1 cellular context compared by ENCODE assay signal in the genomic region with DNA sequence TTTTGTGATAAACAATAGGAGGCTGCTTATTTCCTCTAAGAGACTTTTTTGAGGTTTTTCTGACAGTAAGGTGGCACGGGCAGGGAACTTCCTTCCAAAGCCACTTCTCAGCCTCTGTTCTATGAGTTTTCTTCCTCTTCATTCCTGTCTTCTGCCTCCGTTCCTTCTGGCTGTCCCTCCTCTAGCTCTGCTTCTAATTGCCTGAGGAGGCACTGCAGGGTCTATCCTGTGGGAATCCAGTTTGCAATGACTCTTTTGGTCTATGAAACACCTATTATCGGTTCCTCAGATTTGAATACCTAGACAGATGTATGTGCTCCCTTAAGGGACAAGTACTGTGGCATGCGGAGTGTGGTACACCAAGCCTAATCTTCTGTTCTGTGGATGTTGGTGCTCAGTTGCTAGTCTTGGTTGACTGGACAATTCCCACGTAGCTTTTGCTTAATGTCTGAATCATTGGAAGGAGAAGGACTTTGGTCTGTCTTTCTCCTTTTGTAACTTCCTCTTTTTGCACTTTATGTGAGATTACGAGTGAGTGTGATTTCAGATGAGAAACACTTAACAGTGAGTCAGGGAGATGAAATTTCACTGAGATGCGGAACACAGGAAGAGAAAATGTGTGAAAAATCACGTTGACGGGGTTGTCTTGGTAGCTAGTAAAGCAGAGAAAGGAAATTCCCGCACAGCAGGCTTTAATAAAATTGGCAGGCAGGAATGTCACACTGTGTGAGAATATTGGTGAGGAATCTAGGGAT.
TF ChIP-seq lines count a peak whose summit lies in the region.

No MANE protein-coding gene starts in this region.

TF ChIP-seq in GM12878, 131 proteins besides CTCF, POLR2A, EP300 and RAD21 (continued from another document):
- 0 out of 2 replicates have a peak, but pooled peaks have one; percentile 14 for TF ChIP-seq JUND (IDR thresholded peaks at IDR 0.05; ENCODE audit: low read depth, low read length)
- TF ChIP-seq BACH1 (IDR thresholded peaks at IDR 0.05; ENCODE audit: borderline replicate concordance), result peak; percentile 52; the same call in 1 of the 2 replicates
- TF ChIP-seq IKZF2 (IDR thresholded peaks at IDR 0.05), result peak; percentile 95 to 96
- peak; percentile 58; the same call in 1 of the 3 replicates for TF ChIP-seq POU2F2 (IDR thresholded peaks at IDR 0.05; ENCODE audit: borderline replicate concordance, low read depth, low read length)
- no peak for TF ChIP-seq ELK1 (IDR thresholded peaks at IDR 0.05; ENCODE audit: low read depth, low read length)
- TF ChIP-seq MEF2B (IDR thresholded peaks at IDR 0.05; ENCODE audit: partially characterized antibody, poor library complexity, severe bottlenecking), result peak; percentile 90
- TF ChIP-seq, protein P1, sequence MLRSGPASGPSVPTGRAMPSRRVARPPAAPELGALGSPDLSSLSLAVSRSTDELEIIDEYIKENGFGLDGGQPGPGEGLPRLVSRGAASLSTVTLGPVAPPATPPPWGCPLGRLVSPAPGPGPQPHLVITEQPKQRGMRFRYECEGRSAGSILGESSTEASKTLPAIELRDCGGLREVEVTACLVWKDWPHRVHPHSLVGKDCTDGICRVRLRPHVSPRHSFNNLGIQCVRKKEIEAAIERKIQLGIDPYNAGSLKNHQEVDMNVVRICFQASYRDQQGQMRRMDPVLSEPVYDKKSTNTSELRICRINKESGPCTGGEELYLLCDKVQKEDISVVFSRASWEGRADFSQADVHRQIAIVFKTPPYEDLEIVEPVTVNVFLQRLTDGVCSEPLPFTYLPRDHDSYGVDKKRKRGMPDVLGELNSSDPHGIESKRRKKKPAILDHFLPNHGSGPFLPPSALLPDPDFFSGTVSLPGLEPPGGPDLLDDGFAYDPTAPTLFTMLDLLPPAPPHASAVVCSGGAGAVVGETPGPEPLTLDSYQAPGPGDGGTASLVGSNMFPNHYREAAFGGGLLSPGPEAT (IDR thresholded peaks at IDR 0.05; ENCODE audit: low read depth), result peak; percentile 91
- TF ChIP-seq RCOR1 (conservative IDR thresholded peaks at IDR 0.05; ENCODE audit: low read depth, low read length), result 0 out of 2 replicates have a peak, but pooled peaks have one; percentile 26
- TF ChIP-seq TCF12 (IDR thresholded peaks at IDR 0.05; ENCODE audit: low read depth, low read length), result 0 out of 2 replicates have a peak, but pooled peaks have one; percentile 12
- peak; percentile 44; the same call in 1 of the 2 replicates for TF ChIP-seq ZNF24 (IDR thresholded peaks at IDR 0.05)
- TF ChIP-seq, protein P2, sequence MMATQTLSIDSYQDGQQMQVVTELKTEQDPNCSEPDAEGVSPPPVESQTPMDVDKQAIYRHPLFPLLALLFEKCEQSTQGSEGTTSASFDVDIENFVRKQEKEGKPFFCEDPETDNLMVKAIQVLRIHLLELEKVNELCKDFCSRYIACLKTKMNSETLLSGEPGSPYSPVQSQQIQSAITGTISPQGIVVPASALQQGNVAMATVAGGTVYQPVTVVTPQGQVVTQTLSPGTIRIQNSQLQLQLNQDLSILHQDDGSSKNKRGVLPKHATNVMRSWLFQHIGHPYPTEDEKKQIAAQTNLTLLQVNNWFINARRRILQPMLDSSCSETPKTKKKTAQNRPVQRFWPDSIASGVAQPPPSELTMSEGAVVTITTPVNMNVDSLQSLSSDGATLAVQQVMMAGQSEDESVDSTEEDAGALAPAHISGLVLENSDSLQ (IDR thresholded peaks at IDR 0.05), result peak; percentile 54; the same call in 1 of the 2 replicates
- TF ChIP-seq, protein P3, sequence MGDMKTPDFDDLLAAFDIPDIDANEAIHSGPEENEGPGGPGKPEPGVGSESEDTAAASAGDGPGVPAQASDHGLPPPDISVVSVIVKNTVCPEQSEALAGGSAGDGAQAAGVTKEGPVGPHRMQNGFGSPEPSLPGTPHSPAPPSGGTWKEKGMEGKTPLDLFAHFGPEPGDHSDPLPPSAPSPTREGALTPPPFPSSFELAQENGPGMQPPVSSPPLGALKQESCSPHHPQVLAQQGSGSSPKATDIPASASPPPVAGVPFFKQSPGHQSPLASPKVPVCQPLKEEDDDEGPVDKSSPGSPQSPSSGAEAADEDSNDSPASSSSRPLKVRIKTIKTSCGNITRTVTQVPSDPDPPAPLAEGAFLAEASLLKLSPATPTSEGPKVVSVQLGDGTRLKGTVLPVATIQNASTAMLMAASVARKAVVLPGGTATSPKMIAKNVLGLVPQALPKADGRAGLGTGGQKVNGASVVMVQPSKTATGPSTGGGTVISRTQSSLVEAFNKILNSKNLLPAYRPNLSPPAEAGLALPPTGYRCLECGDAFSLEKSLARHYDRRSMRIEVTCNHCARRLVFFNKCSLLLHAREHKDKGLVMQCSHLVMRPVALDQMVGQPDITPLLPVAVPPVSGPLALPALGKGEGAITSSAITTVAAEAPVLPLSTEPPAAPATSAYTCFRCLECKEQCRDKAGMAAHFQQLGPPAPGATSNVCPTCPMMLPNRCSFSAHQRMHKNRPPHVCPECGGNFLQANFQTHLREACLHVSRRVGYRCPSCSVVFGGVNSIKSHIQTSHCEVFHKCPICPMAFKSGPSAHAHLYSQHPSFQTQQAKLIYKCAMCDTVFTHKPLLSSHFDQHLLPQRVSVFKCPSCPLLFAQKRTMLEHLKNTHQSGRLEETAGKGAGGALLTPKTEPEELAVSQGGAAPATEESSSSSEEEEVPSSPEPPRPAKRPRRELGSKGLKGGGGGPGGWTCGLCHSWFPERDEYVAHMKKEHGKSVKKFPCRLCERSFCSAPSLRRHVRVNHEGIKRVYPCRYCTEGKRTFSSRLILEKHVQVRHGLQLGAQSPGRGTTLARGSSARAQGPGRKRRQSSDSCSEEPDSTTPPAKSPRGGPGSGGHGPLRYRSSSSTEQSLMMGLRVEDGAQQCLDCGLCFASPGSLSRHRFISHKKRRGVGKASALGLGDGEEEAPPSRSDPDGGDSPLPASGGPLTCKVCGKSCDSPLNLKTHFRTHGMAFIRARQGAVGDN (IDR thresholded peaks at IDR 0.05), result peak; percentile 66; the same call in 1 of the 2 replicates
- peak; percentile 83 for TF ChIP-seq ATF7 (IDR thresholded peaks at IDR 0.05; ENCODE audit: low read depth)
- TF ChIP-seq, protein P4, sequence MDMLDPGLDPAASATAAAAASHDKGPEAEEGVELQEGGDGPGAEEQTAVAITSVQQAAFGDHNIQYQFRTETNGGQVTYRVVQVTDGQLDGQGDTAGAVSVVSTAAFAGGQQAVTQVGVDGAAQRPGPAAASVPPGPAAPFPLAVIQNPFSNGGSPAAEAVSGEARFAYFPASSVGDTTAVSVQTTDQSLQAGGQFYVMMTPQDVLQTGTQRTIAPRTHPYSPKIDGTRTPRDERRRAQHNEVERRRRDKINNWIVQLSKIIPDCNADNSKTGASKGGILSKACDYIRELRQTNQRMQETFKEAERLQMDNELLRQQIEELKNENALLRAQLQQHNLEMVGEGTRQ (IDR thresholded peaks at IDR 0.05; ENCODE audit: borderline replicate concordance, low read depth, low read length), result no peak
- no peak for TF ChIP-seq ZBED1 (IDR thresholded peaks at IDR 0.05; ENCODE audit: borderline replicate concordance)
- TF ChIP-seq DPF2 (IDR thresholded peaks at IDR 0.05), result peak; percentile 45
